ENCODE assay signal across 33 cellular contexts in genomic region chr2:110925479-110925878, GRCh38.
DNase-seq lines count a peak whose midpoint lies in the region; ATAC-seq and TF ChIP-seq lines count a peak whose summit lies in the region.
"Had no signal": no experiment of that assay in that cellular context is flagged by ENCODE, and none has a peak within 500 bp of the region (broad histone marks: within the 10 kb centered on the region; RNA-seq: fewer than 3 reads in every experiment).

No MANE protein-coding gene starts in this region.

- H3K27ac Mint-ChIP-seq in nephron, result peak overlapping the region in 2 of 3 experiments; percentile 7 to 24
- H3K27ac Mint-ChIP-seq: B cell; CD14-positive monocyte; CD4-positive, alpha-beta memory T cell; CD4-positive, alpha-beta T cell; CD4-positive, CD25-positive, alpha-beta regulatory T cell; CD8-positive, alpha-beta memory T cell; CD8-positive, alpha-beta T cell had no signal

- H3K4me3 ChIP-seq in HEK293 (ENCODE audit: low read depth, low read length) (no peak overlapping the region), MM.1S (ENCODE audit: low read length) (no peak overlapping the region)
- H3K4me3 ChIP-seq: A549; BLaER1; BLaER1 treated with 17β-estradiol and CSF1 and Interleukin-3, amounts not matched to agents 10 nM and 100 nM had no signal

- H2AFZ ChIP-seq in MM.1S (ENCODE audit: low read length), result no peak overlapping the region

- H3K27me3 Mint-ChIP-seq in nephron (ENCODE audit: low read depth), result peaks cover 8% of the 10 kb centered on the region
- H3K27me3 Mint-ChIP-seq: CD4-positive, alpha-beta T cell had no signal

- H3K4me1 Mint-ChIP-seq in nephron, result peaks cover 7% of the 10 kb centered on the region
- H3K4me1 Mint-ChIP-seq: B cell; CD4-positive, alpha-beta memory T cell; CD4-positive, CD25-positive, alpha-beta regulatory T cell; CD8-positive, alpha-beta memory T cell had no signal

- H3F3A ChIP-seq in MM.1S (ENCODE audit: insufficient read depth, low read length), result no peaks in the 10 kb centered on the region; the same call in 1 of the 2 replicates

- no peaks in the 10 kb centered on the region for H3K27me3 ChIP-seq in MM.1S (replicated peaks; ENCODE audit: insufficient read depth, low read length)
- H3K27me3 ChIP-seq: BE2C; BLaER1; BLaER1 treated with 17β-estradiol and CSF1 and Interleukin-3, amounts not matched to agents 10 nM and 100 nM had no signal

- H3K4me1 ChIP-seq in HEK293 (ENCODE audit: control insufficient read depth, insufficient read depth, low read length) (no peaks in the 10 kb centered on the region), MM.1S (ENCODE audit: low read length) (peaks cover 11% of the 10 kb centered on the region; the same call in 1 of the 2 replicates)
- H3K4me1 ChIP-seq: A549, BE2C, Caco-2 had no signal

- POLR2A ChIA-PET in HEK293 (lab: Yijun Ruan, JAX), result no interaction called here

- no peak overlapping the region for H3K27ac ChIP-seq in HEK293 (ENCODE audit: extremely low read depth, low read depth, low read length)
- peak overlapping the region; percentile 29; the same call in 1 of the 2 replicates for H3K27ac ChIP-seq in MM.1S (ENCODE audit: low read length)
- H3K27ac ChIP-seq: 22Rv1; A549; BLaER1; BLaER1 treated with 17β-estradiol and CSF1 and Interleukin-3, amounts not matched to agents 10 nM and 100 nM; C4-2B had no signal

- H3K36me3 ChIP-seq in HEK293 (ENCODE audit: control insufficient read depth in 2 of 2, insufficient read depth in 1 of 2, low read length in 2 of 2), result no peaks in the 10 kb centered on the region
- 0 out of 2 replicates have a peak, but pooled peaks cover 4% of the 10 kb centered on the region for H3K36me3 ChIP-seq in MM.1S (replicated peaks; ENCODE audit: insufficient read depth, low read length)
- H3K36me3 ChIP-seq: BE2C had no signal

- DNase-seq in MM.1S, result no peak
- DNase-seq in effector CD4-positive, alpha-beta T cell, result no peak
- no peak for DNase-seq in NCI-H69 (lab: John Stamatoyannopoulos, UW)
- DNase-seq: 8988T; ACHN; AML-193; BE2C; C1 segment of cervical spinal cord; Caco-2; Calu3; CD4-positive, alpha-beta memory T cell; CD4-positive, alpha-beta T cell; CD4-positive, CD25-positive, alpha-beta regulatory T cell; CD8-positive, alpha-beta memory T cell; CD8-positive, alpha-beta T cell; COR-L47; DMS 273 treated with DMSO at 0.1 percent for 48 hours; DMS153; DMS53; DMS79; DMS79 treated with DMSO at 0.1 percent for 48 hours; DND-41; EL had no signal

- CTCF ChIA-PET in HEK293 (lab: Yijun Ruan, JAX), result no interaction called here

- H3K4me2 ChIP-seq in MM.1S (ENCODE audit: low read depth, low read length), result no peak overlapping the region
- H3K4me2 ChIP-seq: A549; BLaER1; BLaER1 treated with 17β-estradiol and CSF1 and Interleukin-3, amounts not matched to agents 10 nM and 100 nM had no signal

- peaks cover 3% of the 10 kb centered on the region for H3K36me3 Mint-ChIP-seq in nephron (ENCODE audit: low read depth)
- H3K36me3 Mint-ChIP-seq: CD4-positive, CD25-positive, alpha-beta regulatory T cell; CD8-positive, alpha-beta T cell had no signal

- peaks cover 33% of the 10 kb centered on the region for H3K9me3 Mint-ChIP-seq in nephron

- no peak for ATAC-seq in HG02852 (IDR thresholded peaks at IDR 0.05; ENCODE audit: unreplicated experiment)
- ATAC-seq: A549; CD8-positive, alpha-beta T cell had no signal

- no peaks in the 10 kb centered on the region for H4K20me1 ChIP-seq in MM.1S (ENCODE audit: insufficient read depth, low read length)
- H4K20me1 ChIP-seq: BLaER1; BLaER1 treated with 17β-estradiol and CSF1 and Interleukin-3, amounts not matched to agents 10 nM and 100 nM had no signal

- H3K9me3 ChIP-seq in HEK293 (ENCODE audit: control insufficient read depth, insufficient read depth, low read depth, low read length) (no peaks in the 10 kb centered on the region), MM.1S (replicated peaks; ENCODE audit: insufficient read depth, low read length) (no peaks in the 10 kb centered on the region)
- H3K9me3 ChIP-seq: BE2C had no signal

- no peak overlapping the region for H3K4me3 Mint-ChIP-seq in nephron
- H3K4me3 Mint-ChIP-seq: B cell; CD14-positive monocyte; CD4-positive, alpha-beta memory T cell; CD4-positive, alpha-beta T cell; CD4-positive, CD25-positive, alpha-beta regulatory T cell; CD8-positive, alpha-beta memory T cell; CD8-positive, alpha-beta T cell had no signal

- no peak overlapping the region for H3K9ac ChIP-seq in MM.1S (ENCODE audit: low read length)
- H3K9ac ChIP-seq: BLaER1; BLaER1 treated with 17β-estradiol and CSF1 and Interleukin-3, amounts not matched to agents 10 nM and 100 nM had no signal

- H3K79me2 ChIP-seq in MM.1S (ENCODE audit: low read length), result no peaks in the 10 kb centered on the region

- H3K9me2 ChIP-seq in MM.1S (replicated peaks; ENCODE audit: insufficient read depth, low read length), result no peaks in the 10 kb centered on the region

- TF ChIP-seq CTCF in HEK293 (tag by site-specific recombination; IDR thresholded peaks at IDR 0.05) (no peak), MM.1S (IDR thresholded peaks at IDR 0.05; ENCODE audit: low read length) (no peak), nephron (IDR thresholded peaks at IDR 0.05; ENCODE audit: unreplicated experiment in 3 of 3) (no peak)

TF ChIP-seq in HEK293, 187 proteins besides CTCF, POLR2A, EP300 and RAD21:
- TF ChIP-seq PRDM1 (tag by site-specific recombination; IDR thresholded peaks at IDR 0.05) (peak; percentile 64), SP3 (tag by site-specific recombination; IDR thresholded peaks at IDR 0.05) (no peak)
